Comparison of ENCODE assay signal across 19 cellular contexts in genomic region chr2:6523476-6523875, GRCh38.
"Had no signal": no experiment of that assay in that cellular context is flagged by ENCODE, and none has a peak within 500 bp of the region (broad histone marks: within the 10 kb centered on the region; RNA-seq: fewer than 3 reads in every experiment).

No MANE protein-coding gene starts in this region.

- H3K79me2 ChIP-seq: parathyroid adenoma had no signal

- H2AFZ ChIP-seq: parathyroid adenoma had no signal

- H3K4me1 ChIP-seq: esophagus squamous epithelium, gastroesophageal sphincter, parathyroid adenoma, psoas muscle, transverse colon had no signal

- H3K4me3 ChIP-seq: esophagus squamous epithelium, gastroesophageal sphincter, lung, psoas muscle, stomach, thoracic aorta, transverse colon had no signal

- H3K9ac ChIP-seq: parathyroid adenoma had no signal

- DNase-seq: effector memory CD4-positive, alpha-beta T cell; esophagus squamous epithelium; foreskin fibroblast; glutamatergic neuron; left colon; left ventricle myocardium superior; mesenchymal stem cell; naive B cell; psoas muscle; stimulated activated CD4-positive, alpha-beta T cell treated with anti-CD3 and anti-CD28 coated beads, Interleukin-2, amount 100 ng/mL, for 24 hours; stimulated activated naive CD4-positive, alpha-beta T cell; stomach; substantia nigra; transverse colon had no signal

- H3K27ac ChIP-seq: epithelial cell of prostate, esophagus squamous epithelium, gastroesophageal sphincter, parathyroid adenoma, psoas muscle, stomach, thoracic aorta, transverse colon had no signal

- H3K36me3 ChIP-seq: esophagus squamous epithelium, gastroesophageal sphincter, stomach, thoracic aorta, transverse colon had no signal

- H3K27me3 ChIP-seq: esophagus squamous epithelium, gastroesophageal sphincter, stomach, transverse colon had no signal

- H3K9me3 ChIP-seq: esophagus squamous epithelium, gastroesophageal sphincter, psoas muscle, stomach, thoracic aorta, transverse colon had no signal
